27 cellular contexts compared by ENCODE assay signal in genomic region chr11:92685049-92685448, GRCh38.
"Had no signal": no experiment of that assay in that cellular context is flagged by ENCODE, and none has a peak within 500 bp of the region (broad histone marks: within the 10 kb centered on the region; RNA-seq: fewer than 3 reads in every experiment).

No MANE protein-coding gene starts in this region.

- H3K4me3 Mint-ChIP-seq: activated CD4-positive, alpha-beta memory T cell treated with anti-CD3 and anti-CD28 coated beads, Interleukin-2, amount 10 ng/mL, durations not matched to agents 7 days and 5 days; activated naive CD4-positive, alpha-beta T cell treated with anti-CD3 and anti-CD28 coated beads, Interleukin-2, amount 10 ng/mL, durations not matched to agents 7 days and 5 days; activated naive CD8-positive, alpha-beta T cell treated with anti-CD3 and anti-CD28 coated beads, Interleukin-2, amount 10 ng/mL, durations not matched to agents 7 days and 5 days; activated T-cell treated with anti-CD3 and anti-CD28 coated beads, Interleukin-2, amount 50 U/mL, for 72 hours; T-cell had no signal

- H3K27me3 Mint-ChIP-seq: activated CD4-positive, alpha-beta memory T cell treated with anti-CD3 and anti-CD28 coated beads, Interleukin-2, amount 10 ng/mL, durations not matched to agents 7 days and 5 days; activated naive CD4-positive, alpha-beta T cell treated with anti-CD3 and anti-CD28 coated beads, Interleukin-2, amount 10 ng/mL, durations not matched to agents 7 days and 5 days; activated naive CD8-positive, alpha-beta T cell treated with anti-CD3 and anti-CD28 coated beads, Interleukin-2, amount 10 ng/mL, durations not matched to agents 7 days and 5 days; T-cell had no signal

- H3K4me1 Mint-ChIP-seq: activated CD4-positive, alpha-beta memory T cell treated with anti-CD3 and anti-CD28 coated beads, Interleukin-2, amount 10 ng/mL, durations not matched to agents 7 days and 5 days; activated naive CD4-positive, alpha-beta T cell treated with anti-CD3 and anti-CD28 coated beads, Interleukin-2, amount 10 ng/mL, durations not matched to agents 7 days and 5 days; activated naive CD8-positive, alpha-beta T cell treated with anti-CD3 and anti-CD28 coated beads, Interleukin-2, amount 10 ng/mL, durations not matched to agents 7 days and 5 days; T-cell had no signal

- DNase-seq: activated CD4-positive, alpha-beta memory T cell treated with anti-CD3 and anti-CD28 coated beads, Interleukin-2, amount 10 ng/mL, durations not matched to agents 7 days and 5 days; activated CD4-positive, alpha-beta T cell treated with anti-CD3 and anti-CD28 coated beads, Interleukin-2, amount 50 U/mL, for 1 hour; activated CD4-positive, CD25-positive, alpha-beta regulatory T cell; activated CD8-positive, alpha-beta memory T cell treated with anti-CD3 and anti-CD28 coated beads, Interleukin-2, amount 50 U/mL, for 4 hours; activated gamma-delta T cell treated with Interleukin-2 at 50 U/mL for 16 hours; activated naive CD4-positive, alpha-beta T cell treated with anti-CD3 and anti-CD28 coated beads, Interleukin-2, amount 10 ng/mL, durations not matched to agents 7 days and 5 days; activated naive CD8-positive, alpha-beta T cell treated with anti-CD3 and anti-CD28 coated beads, Interleukin-2, amount 10 ng/mL, durations not matched to agents 7 days and 5 days; activated T-cell treated with anti-CD3 and anti-CD28 coated beads, Interleukin-2, amount 50 U/mL, for 72 hours; adrenal gland; anterior cingulate cortex; caudate nucleus; colonic mucosa; dermis blood vessel endothelial cell; MG63; MV-4-11; NCI-H1436; NCI-H187 treated with DMSO at 0.1 percent for 48 hours; NCI-H2081 treated with DMSO at 0.1 percent for 48 hours; NCI-H2171 treated with DMSO at 0.1 percent for 48 hours; NCI-H226; NCI-H526; PC-3; SHP77; T-cell; T-helper 2 cell; T1000 had no signal

- H3K27ac Mint-ChIP-seq: activated CD4-positive, alpha-beta memory T cell treated with anti-CD3 and anti-CD28 coated beads, Interleukin-2, amount 10 ng/mL, durations not matched to agents 7 days and 5 days; activated naive CD4-positive, alpha-beta T cell treated with anti-CD3 and anti-CD28 coated beads, Interleukin-2, amount 10 ng/mL, durations not matched to agents 7 days and 5 days; activated naive CD8-positive, alpha-beta T cell treated with anti-CD3 and anti-CD28 coated beads, Interleukin-2, amount 10 ng/mL, durations not matched to agents 7 days and 5 days; activated T-cell treated with anti-CD3 and anti-CD28 coated beads, Interleukin-2, amount 50 U/mL, for 72 hours; activated T-helper 2 cell treated with anti-CD3 and anti-CD28 coated beads, Interferon-gamma antibody, Interleukin-2, Interleukin-4, amounts not matched to agents 10 μg/mL and 5 μg/mL and 100 μg/mL, durations not matched to agents 14 hours and 24 hours and 36 hours; T-cell had no signal

- ATAC-seq: activated T-cell treated with anti-CD3 and anti-CD28 coated beads, Interleukin-2, amount 50 U/mL, for 72 hours; PC-3; T-cell had no signal

- H3K36me3 Mint-ChIP-seq: activated naive CD4-positive, alpha-beta T cell treated with anti-CD3 and anti-CD28 coated beads, Interleukin-2, amount 10 ng/mL, durations not matched to agents 7 days and 5 days; activated naive CD8-positive, alpha-beta T cell treated with anti-CD3 and anti-CD28 coated beads, Interleukin-2, amount 10 ng/mL, durations not matched to agents 7 days and 5 days; T-cell had no signal

- H3K9me3 Mint-ChIP-seq: activated CD4-positive, alpha-beta memory T cell treated with anti-CD3 and anti-CD28 coated beads, Interleukin-2, amount 10 ng/mL, durations not matched to agents 7 days and 5 days; activated naive CD4-positive, alpha-beta T cell treated with anti-CD3 and anti-CD28 coated beads, Interleukin-2, amount 10 ng/mL, durations not matched to agents 7 days and 5 days; activated naive CD8-positive, alpha-beta T cell treated with anti-CD3 and anti-CD28 coated beads, Interleukin-2, amount 10 ng/mL, durations not matched to agents 7 days and 5 days had no signal
